ENCODE assay signal across 1 cellular context in genomic region chr1:222387020-222387816, GRCh38.
TF ChIP-seq lines count a peak whose summit lies in the region.

No MANE protein-coding gene starts in this region.

TF ChIP-seq in GM23338, 12 proteins besides CTCF, POLR2A, EP300 and RAD21:
- TF ChIP-seq, protein P1, sequence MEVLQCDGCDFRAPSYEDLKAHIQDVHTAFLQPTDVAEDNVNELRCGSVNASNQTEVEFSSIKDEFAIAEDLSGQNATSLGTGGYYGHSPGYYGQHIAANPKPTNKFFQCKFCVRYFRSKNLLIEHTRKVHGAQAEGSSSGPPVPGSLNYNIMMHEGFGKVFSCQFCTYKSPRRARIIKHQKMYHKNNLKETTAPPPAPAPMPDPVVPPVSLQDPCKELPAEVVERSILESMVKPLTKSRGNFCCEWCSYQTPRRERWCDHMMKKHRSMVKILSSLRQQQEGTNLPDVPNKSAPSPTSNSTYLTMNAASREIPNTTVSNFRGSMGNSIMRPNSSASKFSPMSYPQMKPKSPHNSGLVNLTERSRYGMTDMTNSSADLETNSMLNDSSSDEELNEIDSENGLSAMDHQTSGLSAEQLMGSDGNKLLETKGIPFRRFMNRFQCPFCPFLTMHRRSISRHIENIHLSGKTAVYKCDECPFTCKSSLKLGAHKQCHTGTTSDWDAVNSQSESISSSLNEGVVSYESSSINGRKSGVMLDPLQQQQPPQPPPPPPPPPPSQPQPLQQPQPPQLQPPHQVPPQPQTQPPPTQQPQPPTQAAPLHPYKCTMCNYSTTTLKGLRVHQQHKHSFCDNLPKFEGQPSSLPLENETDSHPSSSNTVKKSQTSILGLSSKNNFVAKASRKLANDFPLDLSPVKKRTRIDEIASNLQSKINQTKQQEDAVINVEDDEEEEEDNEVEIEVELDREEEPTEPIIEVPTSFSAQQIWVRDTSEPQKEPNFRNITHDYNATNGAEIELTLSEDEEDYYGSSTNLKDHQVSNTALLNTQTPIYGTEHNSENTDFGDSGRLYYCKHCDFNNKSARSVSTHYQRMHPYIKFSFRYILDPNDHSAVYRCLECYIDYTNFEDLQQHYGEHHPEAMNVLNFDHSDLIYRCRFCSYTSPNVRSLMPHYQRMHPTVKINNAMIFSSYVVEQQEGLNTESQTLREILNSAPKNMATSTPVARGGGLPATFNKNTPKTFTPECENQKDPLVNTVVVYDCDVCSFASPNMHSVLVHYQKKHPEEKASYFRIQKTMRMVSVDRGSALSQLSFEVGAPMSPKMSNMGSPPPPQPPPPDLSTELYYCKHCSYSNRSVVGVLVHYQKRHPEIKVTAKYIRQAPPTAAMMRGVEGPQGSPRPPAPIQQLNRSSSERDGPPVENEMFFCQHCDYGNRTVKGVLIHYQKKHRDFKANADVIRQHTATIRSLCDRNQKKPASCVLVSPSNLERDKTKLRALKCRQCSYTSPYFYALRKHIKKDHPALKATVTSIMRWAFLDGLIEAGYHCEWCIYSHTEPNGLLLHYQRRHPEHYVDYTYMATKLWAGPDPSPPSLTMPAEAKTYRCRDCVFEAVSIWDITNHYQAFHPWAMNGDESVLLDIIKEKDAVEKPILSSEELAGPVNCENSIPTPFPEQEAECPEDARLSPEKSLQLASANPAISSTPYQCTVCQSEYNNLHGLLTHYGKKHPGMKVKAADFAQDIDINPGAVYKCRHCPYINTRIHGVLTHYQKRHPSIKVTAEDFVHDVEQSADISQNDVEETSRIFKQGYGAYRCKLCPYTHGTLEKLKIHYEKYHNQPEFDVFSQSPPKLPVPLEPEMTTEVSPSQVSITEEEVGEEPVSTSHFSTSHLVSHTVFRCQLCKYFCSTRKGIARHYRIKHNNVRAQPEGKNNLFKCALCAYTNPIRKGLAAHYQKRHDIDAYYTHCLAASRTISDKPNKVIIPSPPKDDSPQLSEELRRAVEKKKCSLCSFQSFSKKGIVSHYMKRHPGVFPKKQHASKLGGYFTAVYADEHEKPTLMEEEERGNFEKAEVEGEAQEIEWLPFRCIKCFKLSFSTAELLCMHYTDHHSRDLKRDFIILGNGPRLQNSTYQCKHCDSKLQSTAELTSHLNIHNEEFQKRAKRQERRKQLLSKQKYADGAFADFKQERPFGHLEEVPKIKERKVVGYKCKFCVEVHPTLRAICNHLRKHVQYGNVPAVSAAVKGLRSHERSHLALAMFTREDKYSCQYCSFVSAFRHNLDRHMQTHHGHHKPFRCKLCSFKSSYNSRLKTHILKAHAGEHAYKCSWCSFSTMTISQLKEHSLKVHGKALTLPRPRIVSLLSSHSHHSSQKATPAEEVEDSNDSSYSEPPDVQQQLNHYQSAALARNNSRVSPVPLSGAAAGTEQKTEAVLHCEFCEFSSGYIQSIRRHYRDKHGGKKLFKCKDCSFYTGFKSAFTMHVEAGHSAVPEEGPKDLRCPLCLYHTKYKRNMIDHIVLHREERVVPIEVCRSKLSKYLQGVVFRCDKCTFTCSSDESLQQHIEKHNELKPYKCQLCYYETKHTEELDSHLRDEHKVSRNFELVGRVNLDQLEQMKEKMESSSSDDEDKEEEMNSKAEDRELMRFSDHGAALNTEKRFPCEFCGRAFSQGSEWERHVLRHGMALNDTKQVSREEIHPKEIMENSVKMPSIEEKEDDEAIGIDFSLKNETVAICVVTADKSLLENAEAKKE (CRISPR knock-in tag; IDR thresholded peaks at IDR 0.05), result no peak; the same call in 1 of the 2 replicates
- TF ChIP-seq NANOG (IDR thresholded peaks at IDR 0.05; ENCODE audit: borderline replicate concordance) (no peak), ZNF331 (CRISPR knock-in tag; IDR thresholded peaks at IDR 0.05; ENCODE audit: low read depth) (no peak), JUNB (IDR thresholded peaks at IDR 0.05; ENCODE audit: unreplicated experiment) (no peak), EZH2phosphoT487 (IDR thresholded peaks at IDR 0.05; ENCODE audit: unreplicated experiment) (no peak), CREB1 (CRISPR knock-in tag; IDR thresholded peaks at IDR 0.05; ENCODE audit: low read depth) (no peak), STAT1 (IDR thresholded peaks at IDR 0.05; ENCODE audit: unreplicated experiment) (no peak), ZNF114 (CRISPR knock-in tag; IDR thresholded peaks at IDR 0.05) (no peak), POLR2AphosphoS5 (IDR thresholded peaks at IDR 0.05; ENCODE audit: low read depth) (no peak), EZH2 (IDR thresholded peaks at IDR 0.05; ENCODE audit: low read depth, unreplicated experiment) (no peak)
- TF ChIP-seq, protein P2, sequence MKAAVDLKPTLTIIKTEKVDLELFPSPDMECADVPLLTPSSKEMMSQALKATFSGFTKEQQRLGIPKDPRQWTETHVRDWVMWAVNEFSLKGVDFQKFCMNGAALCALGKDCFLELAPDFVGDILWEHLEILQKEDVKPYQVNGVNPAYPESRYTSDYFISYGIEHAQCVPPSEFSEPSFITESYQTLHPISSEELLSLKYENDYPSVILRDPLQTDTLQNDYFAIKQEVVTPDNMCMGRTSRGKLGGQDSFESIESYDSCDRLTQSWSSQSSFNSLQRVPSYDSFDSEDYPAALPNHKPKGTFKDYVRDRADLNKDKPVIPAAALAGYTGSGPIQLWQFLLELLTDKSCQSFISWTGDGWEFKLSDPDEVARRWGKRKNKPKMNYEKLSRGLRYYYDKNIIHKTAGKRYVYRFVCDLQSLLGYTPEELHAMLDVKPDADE (IDR thresholded peaks at IDR 0.05), result no peak
- TF ChIP-seq, protein P3, sequence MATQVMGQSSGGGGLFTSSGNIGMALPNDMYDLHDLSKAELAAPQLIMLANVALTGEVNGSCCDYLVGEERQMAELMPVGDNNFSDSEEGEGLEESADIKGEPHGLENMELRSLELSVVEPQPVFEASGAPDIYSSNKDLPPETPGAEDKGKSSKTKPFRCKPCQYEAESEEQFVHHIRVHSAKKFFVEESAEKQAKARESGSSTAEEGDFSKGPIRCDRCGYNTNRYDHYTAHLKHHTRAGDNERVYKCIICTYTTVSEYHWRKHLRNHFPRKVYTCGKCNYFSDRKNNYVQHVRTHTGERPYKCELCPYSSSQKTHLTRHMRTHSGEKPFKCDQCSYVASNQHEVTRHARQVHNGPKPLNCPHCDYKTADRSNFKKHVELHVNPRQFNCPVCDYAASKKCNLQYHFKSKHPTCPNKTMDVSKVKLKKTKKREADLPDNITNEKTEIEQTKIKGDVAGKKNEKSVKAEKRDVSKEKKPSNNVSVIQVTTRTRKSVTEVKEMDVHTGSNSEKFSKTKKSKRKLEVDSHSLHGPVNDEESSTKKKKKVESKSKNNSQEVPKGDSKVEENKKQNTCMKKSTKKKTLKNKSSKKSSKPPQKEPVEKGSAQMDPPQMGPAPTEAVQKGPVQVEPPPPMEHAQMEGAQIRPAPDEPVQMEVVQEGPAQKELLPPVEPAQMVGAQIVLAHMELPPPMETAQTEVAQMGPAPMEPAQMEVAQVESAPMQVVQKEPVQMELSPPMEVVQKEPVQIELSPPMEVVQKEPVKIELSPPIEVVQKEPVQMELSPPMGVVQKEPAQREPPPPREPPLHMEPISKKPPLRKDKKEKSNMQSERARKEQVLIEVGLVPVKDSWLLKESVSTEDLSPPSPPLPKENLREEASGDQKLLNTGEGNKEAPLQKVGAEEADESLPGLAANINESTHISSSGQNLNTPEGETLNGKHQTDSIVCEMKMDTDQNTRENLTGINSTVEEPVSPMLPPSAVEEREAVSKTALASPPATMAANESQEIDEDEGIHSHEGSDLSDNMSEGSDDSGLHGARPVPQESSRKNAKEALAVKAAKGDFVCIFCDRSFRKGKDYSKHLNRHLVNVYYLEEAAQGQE (IDR thresholded peaks at IDR 0.05; ENCODE audit: unreplicated experiment), result no peak
